21 cellular contexts compared by ENCODE assay signal in genomic region chr9:100724932-100725331, GRCh38.
"Had no signal": no experiment of that assay in that cellular context is flagged by ENCODE, and none has a peak within 500 bp of the region (broad histone marks: within the 10 kb centered on the region; RNA-seq: fewer than 3 reads in every experiment).

No MANE protein-coding gene starts in this region.

- DNase-seq: activated CD4-positive, alpha-beta T cell treated with anti-CD3 and anti-CD28 coated beads, Interleukin-2, amount 50 U/mL, for 1 hour; activated CD4-positive, CD25-positive, alpha-beta regulatory T cell treated with anti-CD3 and anti-CD28 coated beads, Interleukin-2, amount 50 U/mL, for 72 hours; activated CD8-positive, alpha-beta memory T cell treated with anti-CD3 and anti-CD28 coated beads, Interleukin-2, amount 50 U/mL, for 48 hours; activated effector memory CD4-positive, alpha-beta T cell treated with Interleukin-2 at 50 U/mL for 16 hours; activated naive CD4-positive, alpha-beta T cell treated with anti-CD3 and anti-CD28 coated beads, Interleukin-2, amount 10 ng/mL, durations not matched to agents 7 days and 5 days; activated naive CD8-positive, alpha-beta T cell treated with anti-CD3 and anti-CD28 coated beads, Interleukin-2, amount 50 U/mL, for 24 hours; activated T-cell treated with anti-CD3 and anti-CD28 coated beads, Interleukin-2, amount 50 U/mL, for 48 hours; anterior cingulate cortex; brain microvascular endothelial cell; central memory CD4-positive, alpha-beta T cell; colonic mucosa; erythroblast; foreskin melanocyte; glutamatergic neuron; hippocampal formation; kidney; nephron progenitor cell; nucleus accumbens; spleen; stimulated activated CD8-positive, alpha-beta memory T cell treated with anti-CD3 and anti-CD28 coated beads, Interleukin-4, amount 100 ng/mL, for 48 hours; stimulated activated naive CD4-positive, alpha-beta T cell had no signal
